In the genomic region with DNA sequence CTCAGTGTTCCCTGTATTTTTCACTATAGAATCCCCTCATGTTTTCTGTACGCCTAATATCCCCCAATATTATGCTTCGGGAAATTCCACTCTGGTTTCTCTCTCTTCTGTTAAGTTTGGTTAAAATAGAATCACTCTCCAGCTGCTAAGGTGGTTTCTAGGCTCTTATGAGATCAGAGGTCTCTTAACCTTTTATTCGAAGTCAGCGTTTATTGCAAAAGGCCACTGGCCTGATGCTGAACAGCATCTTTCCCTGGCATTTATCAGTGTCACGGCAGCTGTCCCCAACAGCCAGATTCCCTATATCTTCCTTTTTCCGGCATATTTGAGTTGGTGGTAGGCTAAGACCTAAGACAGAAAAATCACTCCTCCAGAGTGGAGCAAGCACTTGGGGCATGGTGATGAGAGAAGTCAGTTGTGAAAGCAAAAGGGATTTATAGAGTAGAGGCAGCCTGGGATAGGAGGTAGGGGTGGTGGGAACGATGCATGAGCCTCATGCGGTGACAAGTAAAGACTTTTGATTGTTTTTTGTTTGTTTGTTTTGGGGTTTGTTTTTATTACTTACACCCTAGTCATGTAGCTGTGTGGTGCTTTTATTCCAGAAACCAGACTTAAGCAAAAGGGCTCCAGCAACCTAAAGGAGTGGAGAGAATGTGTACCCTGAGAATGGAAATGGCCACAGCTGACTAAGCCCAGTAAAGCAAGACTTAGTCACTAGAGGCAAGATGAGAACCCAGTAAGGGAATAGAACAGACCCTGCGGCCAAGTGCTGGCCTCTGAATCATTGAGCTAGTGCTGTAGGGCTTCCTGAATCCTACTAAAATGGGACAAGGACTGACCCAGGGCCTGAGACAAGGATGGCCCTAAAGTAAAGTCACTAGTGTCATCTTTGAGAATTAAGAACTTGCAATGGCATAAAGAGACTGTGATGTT, we compare ENCODE assay signal across 21 cellular contexts.
DNase-seq lines count a peak whose midpoint lies in the region; ATAC-seq and TF ChIP-seq lines count a peak whose summit lies in the region.
"Had no signal": no experiment of that assay in that cellular context is flagged by ENCODE, and none has a peak within 500 bp of the region (broad histone marks: within the 10 kb centered on the region; RNA-seq: fewer than 3 reads in every experiment).

No MANE protein-coding gene starts in this region.

- TF ChIP-seq CTCF in AG04450 (IDR thresholded peaks at IDR 0.05; ENCODE audit: low read depth, low read length) = no peak
- no peak for TF ChIP-seq CTCF in foreskin keratinocyte (conservative IDR thresholded peaks at IDR 0.05)
- TF ChIP-seq CTCF in adrenal gland (IDR thresholded peaks at IDR 0.05) = no peak

- H3K9me3 ChIP-seq in AG04450 (ENCODE audit: control insufficient read depth, insufficient read depth, low read length) (no peaks in the 10 kb centered on the region), adrenal gland (replicated peaks in 1 of 3) (no peaks in the 10 kb centered on the region)
- H3K9me3 ChIP-seq: BLaER1, gastroesophageal sphincter had no signal

- H3K27me3 Mint-ChIP-seq in stimulated activated naive B cell treated with anti-CD40 and anti-IgM and Interleukin-4, amounts not matched to agents 10 μg/mL and 1 μg/mL and 100 μg/mL, for 72 hours = peaks cover 12 to 14% of the 10 kb centered on the region in 2 donors
- peaks cover 15% of the 10 kb centered on the region for H3K27me3 Mint-ChIP-seq in activated CD8-positive, alpha-beta T cell treated with anti-CD3 and anti-CD28 coated beads, Interleukin-2, amount 10 ng/mL, durations not matched to agents 7 days and 5 days (ENCODE audit: low read depth)

- H3K4me1 ChIP-seq in foreskin keratinocyte (peaks cover 19% of the 10 kb centered on the region), adrenal gland (replicated peaks in 1 of 2) (no peaks in the 10 kb centered on the region)
- H3K4me1 ChIP-seq: gastroesophageal sphincter had no signal

- TF ChIP-seq POLR2A in adrenal gland (IDR thresholded peaks at IDR 0.05) = no peak

- H3K27ac ChIP-seq in AG04450 (ENCODE audit: low read depth, low read length) (no peak overlapping the region), foreskin keratinocyte (no peak overlapping the region), adrenal gland (no peak overlapping the region)
- H3K27ac ChIP-seq: BLaER1, gastroesophageal sphincter, PC-9 had no signal

- 90 to 92% (median 90%) methylated on average over 9 of the region's 9 CpGs for WGBS in adrenal gland, 4 donors

- H3K36me3 Mint-ChIP-seq in stimulated activated naive B cell treated with anti-CD40 and anti-IgM and Interleukin-4, amounts not matched to agents 10 μg/mL and 1 μg/mL and 100 μg/mL, for 72 hours = no peaks in the 10 kb centered on the region
- no peaks in the 10 kb centered on the region for H3K36me3 Mint-ChIP-seq in activated CD8-positive, alpha-beta T cell treated with anti-CD3 and anti-CD28 coated beads, Interleukin-2, amount 10 ng/mL, durations not matched to agents 7 days and 5 days (ENCODE audit: low read depth)

- H3K4me3 ChIP-seq in AG04450 (ENCODE audit: low read depth, low read length) (no peak overlapping the region), adrenal gland (no peak overlapping the region)
- H3K4me3 ChIP-seq: BLaER1, gastroesophageal sphincter, PC-9 had no signal

- no peaks in the 10 kb centered on the region for H3K4me1 Mint-ChIP-seq in stimulated activated naive B cell treated with anti-CD40 and anti-IgM and Interleukin-4, amounts not matched to agents 10 μg/mL and 1 μg/mL and 100 μg/mL, for 72 hours
- no peaks in the 10 kb centered on the region for H3K4me1 Mint-ChIP-seq in activated CD8-positive, alpha-beta T cell treated with anti-CD3 and anti-CD28 coated beads, Interleukin-2, amount 10 ng/mL, durations not matched to agents 7 days and 5 days (ENCODE audit: low read depth)
- H3K4me1 Mint-ChIP-seq: activated CD4-positive, alpha-beta T cell treated with anti-CD3 and anti-CD28 coated beads for 36 hours; activated naive CD8-positive, alpha-beta T cell treated with anti-CD3 and anti-CD28 coated beads, Interleukin-2, amount 50 U/mL, for 24 hours; T-helper 17 cell had no signal

- POLR2A ChIA-PET in AG04450 (lab: Yijun Ruan, JAX) = no interaction called here
- POLR2A ChIA-PET in activated CD8-positive, alpha-beta T cell treated with anti-CD3 and anti-CD28 coated beads, Interleukin-2, amount 10 ng/mL, durations not matched to agents 7 days and 5 days (lab: Charles Lee) = no interaction called here

- H3K27me3 ChIP-seq in AG04450 (ENCODE audit: control insufficient read depth, insufficient read depth, low read length) (no peaks in the 10 kb centered on the region), foreskin keratinocyte (no peaks in the 10 kb centered on the region), adrenal gland (no peaks in the 10 kb centered on the region)
- H3K27me3 ChIP-seq: BLaER1, gastroesophageal sphincter had no signal

- DNase-seq in AG04450 (ENCODE audit: low read depth, low spot score) = peak; percentile 30
- DNase-seq in HPDE6-E6E7 (ENCODE audit: extremely low spot score) = peak; percentile 70
- peak; percentile 32 for DNase-seq in amniotic stem cell (lab: John Stamatoyannopoulos, UW)
- peak; percentile 46 to 78 for DNase-seq in foreskin keratinocyte
- no peak for DNase-seq in stimulated activated naive B cell treated with anti-CD40 and anti-IgM and Interleukin-4, amounts not matched to agents 10 μg/mL and 1 μg/mL and 100 μg/mL, for 72 hours
- DNase-seq in NCI-H69 (lab: John Stamatoyannopoulos, UW) = no peak
- DNase-seq in adrenal gland = no peak
- DNase-seq in activated CD8-positive, alpha-beta T cell treated with anti-CD3 and anti-CD28 coated beads, Interleukin-2, amount 10 ng/mL, durations not matched to agents 7 days and 5 days = no peak
- DNase-seq: activated CD4-positive, alpha-beta T cell treated with anti-CD3 and anti-CD28 coated beads for 36 hours; activated naive CD8-positive, alpha-beta T cell treated with anti-CD3 and anti-CD28 coated beads, Interleukin-2, amount 50 U/mL, for 24 hours; activated T-cell treated with anti-CD3 and anti-CD28 coated beads, Interleukin-2, amount 50 U/mL, for 1 hour; DMS153; Kasumi-1; kidney; NCI-H1694 treated with DMSO at 0.1 percent for 48 hours; NCI-H524 treated with DMSO at 0.1 percent for 48 hours; PC-9; T-helper 17 cell had no signal

- CTCF ChIA-PET in AG04450 (lab: Charles Lee) = no interaction called here
- CTCF ChIA-PET in activated CD8-positive, alpha-beta T cell treated with anti-CD3 and anti-CD28 coated beads, Interleukin-2, amount 10 ng/mL, durations not matched to agents 7 days and 5 days (lab: Charles Lee) = no interaction called here

- no peak overlapping the region for H3K27ac Mint-ChIP-seq in stimulated activated naive B cell treated with anti-CD40 and anti-IgM and Interleukin-4, amounts not matched to agents 10 μg/mL and 1 μg/mL and 100 μg/mL, for 72 hours
- H3K27ac Mint-ChIP-seq in activated CD8-positive, alpha-beta T cell treated with anti-CD3 and anti-CD28 coated beads, Interleukin-2, amount 10 ng/mL, durations not matched to agents 7 days and 5 days = no peak overlapping the region
- H3K27ac Mint-ChIP-seq: activated CD4-positive, alpha-beta T cell treated with anti-CD3 and anti-CD28 coated beads for 36 hours; activated naive CD8-positive, alpha-beta T cell treated with anti-CD3 and anti-CD28 coated beads, Interleukin-2, amount 50 U/mL, for 24 hours; dendritic cell treated with granulocyte-macrophage colony-stimulating factor and Interleukin-4, amounts not matched to agents 40 ng/mL and 50 ng/mL, for 4 days; T-helper 17 cell had no signal

- ATAC-seq in foreskin keratinocyte = peak; percentile 90
- ATAC-seq in stimulated activated naive B cell treated with anti-CD40 and anti-IgM and Interleukin-4, amounts not matched to agents 10 μg/mL and 1 μg/mL and 100 μg/mL, for 72 hours (replicated peaks) = no peak
- no peak for ATAC-seq in activated CD8-positive, alpha-beta T cell treated with anti-CD3 and anti-CD28 coated beads, Interleukin-2, amount 10 ng/mL, durations not matched to agents 7 days and 5 days
- ATAC-seq: activated CD4-positive, alpha-beta T cell treated with anti-CD3 and anti-CD28 coated beads for 36 hours; activated naive CD8-positive, alpha-beta T cell treated with anti-CD3 and anti-CD28 coated beads, Interleukin-2, amount 50 U/mL, for 24 hours; gastroesophageal sphincter; T-helper 17 cell had no signal

- intact Hi-C loops in adrenal gland (cut with DNase I) = no loop called here

- no peaks in the 10 kb centered on the region for H3K9me3 Mint-ChIP-seq in stimulated activated naive B cell treated with anti-CD40 and anti-IgM and Interleukin-4, amounts not matched to agents 10 μg/mL and 1 μg/mL and 100 μg/mL, for 72 hours
- no peaks in the 10 kb centered on the region for H3K9me3 Mint-ChIP-seq in activated CD8-positive, alpha-beta T cell treated with anti-CD3 and anti-CD28 coated beads, Interleukin-2, amount 10 ng/mL, durations not matched to agents 7 days and 5 days (ENCODE audit: insufficient read depth)
- H3K9me3 Mint-ChIP-seq: activated naive CD8-positive, alpha-beta T cell treated with anti-CD3 and anti-CD28 coated beads, Interleukin-2, amount 50 U/mL, for 24 hours; dendritic cell treated with granulocyte-macrophage colony-stimulating factor and Interleukin-4, amounts not matched to agents 40 ng/mL and 50 ng/mL, for 4 days had no signal

- H3K4me3 Mint-ChIP-seq in stimulated activated naive B cell treated with anti-CD40 and anti-IgM and Interleukin-4, amounts not matched to agents 10 μg/mL and 1 μg/mL and 100 μg/mL, for 72 hours = no peak overlapping the region
- H3K4me3 Mint-ChIP-seq in activated CD8-positive, alpha-beta T cell treated with anti-CD3 and anti-CD28 coated beads, Interleukin-2, amount 10 ng/mL, durations not matched to agents 7 days and 5 days = no peak overlapping the region
- H3K4me3 Mint-ChIP-seq: activated CD4-positive, alpha-beta T cell treated with anti-CD3 and anti-CD28 coated beads for 36 hours; activated naive CD8-positive, alpha-beta T cell treated with anti-CD3 and anti-CD28 coated beads, Interleukin-2, amount 50 U/mL, for 24 hours; dendritic cell treated with granulocyte-macrophage colony-stimulating factor and Interleukin-4, amounts not matched to agents 40 ng/mL and 50 ng/mL, for 4 days; T-helper 17 cell had no signal

- H3K36me3 ChIP-seq in adrenal gland (replicated peaks in 1 of 2) = no peaks in the 10 kb centered on the region
- H3K36me3 ChIP-seq: BLaER1, gastroesophageal sphincter had no signal

Comparison
In these comparisons a context has a peak if more than half of its experiments do, and no peak if none do; other contexts are left out.
1. DNase-seq: peak in AG04450 (single experiment), HPDE6-E6E7 (single experiment), amniotic stem cell (single experiment) and foreskin keratinocyte (2 of 2); none in stimulated activated naive B cell treated with anti-CD40 and anti-IgM and Interleukin-4, amounts not matched to agents 10 μg/mL and 1 μg/mL and 100 μg/mL, for 72 hours (single experiment), NCI-H69 (single experiment), adrenal gland (0 of 7) and activated CD8-positive, alpha-beta T cell treated with anti-CD3 and anti-CD28 coated beads, Interleukin-2, amount 10 ng/mL, durations not matched to agents 7 days and 5 days (single experiment).